In genomic region chr18:2916184-2916583, GRCh38 we compare ENCODE assay signal across 14 cellular contexts.
DNase-seq lines count a peak whose midpoint lies in the region; ATAC-seq and TF ChIP-seq lines count a peak whose summit lies in the region.
"Had no signal": no experiment of that assay in that cellular context is flagged by ENCODE, and none has a peak within 500 bp of the region (broad histone marks: within the 10 kb centered on the region; RNA-seq: fewer than 3 reads in every experiment).

No MANE protein-coding gene starts in this region.

- H3K9me3 ChIP-seq in upper lobe of right lung: no peaks in the 10 kb centered on the region

- CTCF ChIA-PET in activated naive CD4-positive, alpha-beta T cell treated with anti-CD3 and anti-CD28 coated beads for 36 hours (lab: Charles Lee): interaction anchor here (1.3 to 3.9 kb wide), 5 partner anchors 9 to 330 kb away, joined by 5 to 12 read pairs (median 6); partner anchors contain the start of gene MYL12A
- CTCF ChIA-PET in activated CD8-positive, alpha-beta T cell treated with anti-CD3 and anti-CD28 coated beads, Interleukin-2, amount 10 ng/mL, durations not matched to agents 7 days and 5 days (lab: Charles Lee): interaction anchor here (1.3 to 1.5 kb wide), 2 partner anchors 9 to 150 kb away, joined by 3 to 4 read pairs; no protein-coding TSS in a partner anchor

- no peak overlapping the region for H3K4me3 Mint-ChIP-seq in activated naive CD4-positive, alpha-beta T cell treated with anti-CD3 and anti-CD28 coated beads for 36 hours
- no peak overlapping the region for H3K4me3 Mint-ChIP-seq in activated CD8-positive, alpha-beta T cell treated with anti-CD3 and anti-CD28 coated beads, Interleukin-2, amount 10 ng/mL, durations not matched to agents 7 days and 5 days
- H3K4me3 Mint-ChIP-seq in activated T-helper 2 cell treated with anti-CD3 and anti-CD28 coated beads, Interferon-gamma antibody, Interleukin-2, Interleukin-4, amounts not matched to agents 10 μg/mL and 5 μg/mL and 100 μg/mL, durations not matched to agents 14 hours and 24 hours and 36 hours (ENCODE audit: low read depth): no peak overlapping the region

- peaks cover 35% of the 10 kb centered on the region for H3K36me3 Mint-ChIP-seq in activated naive CD4-positive, alpha-beta T cell treated with anti-CD3 and anti-CD28 coated beads for 36 hours (ENCODE audit: low read depth)
- H3K36me3 Mint-ChIP-seq in activated CD8-positive, alpha-beta T cell treated with anti-CD3 and anti-CD28 coated beads, Interleukin-2, amount 10 ng/mL, durations not matched to agents 7 days and 5 days (ENCODE audit: low read depth): peaks cover 72% of the 10 kb centered on the region
- H3K36me3 Mint-ChIP-seq in activated T-helper 2 cell treated with anti-CD3 and anti-CD28 coated beads, Interferon-gamma antibody, Interleukin-2, Interleukin-4, amounts not matched to agents 10 μg/mL and 5 μg/mL and 100 μg/mL, durations not matched to agents 14 hours and 24 hours and 36 hours (ENCODE audit: low read depth): peaks cover 81% of the 10 kb centered on the region

- intact Hi-C loops in activated naive CD4-positive, alpha-beta T cell treated with anti-CD3 and anti-CD28 coated beads for 36 hours (cut with micrococcal nuclease): no loop called here
- intact Hi-C loops in upper lobe of right lung (cut with DNase I): no loop called here
- intact Hi-C loops in activated T-helper 2 cell treated with anti-CD3 and anti-CD28 coated beads, Interferon-gamma antibody, Interleukin-2, Interleukin-4, amounts not matched to agents 10 μg/mL and 5 μg/mL and 100 μg/mL, durations not matched to agents 14 hours and 24 hours and 36 hours (cut with micrococcal nuclease): no loop called here

- peaks cover 19% of the 10 kb centered on the region for H3K4me1 ChIP-seq in upper lobe of right lung
- H3K4me1 ChIP-seq: foreskin keratinocyte had no signal

- peaks cover 18% of the 10 kb centered on the region for H3K4me1 Mint-ChIP-seq in activated naive CD4-positive, alpha-beta T cell treated with anti-CD3 and anti-CD28 coated beads for 36 hours (ENCODE audit: low read depth)
- H3K4me1 Mint-ChIP-seq in activated CD8-positive, alpha-beta T cell treated with anti-CD3 and anti-CD28 coated beads, Interleukin-2, amount 10 ng/mL, durations not matched to agents 7 days and 5 days (ENCODE audit: low read depth): peaks cover 20% of the 10 kb centered on the region
- H3K4me1 Mint-ChIP-seq in activated T-helper 2 cell treated with anti-CD3 and anti-CD28 coated beads, Interferon-gamma antibody, Interleukin-2, Interleukin-4, amounts not matched to agents 10 μg/mL and 5 μg/mL and 100 μg/mL, durations not matched to agents 14 hours and 24 hours and 36 hours (ENCODE audit: low read depth): peaks cover 16% of the 10 kb centered on the region

- DNase-seq in activated naive CD4-positive, alpha-beta T cell treated with anti-CD3 and anti-CD28 coated beads for 36 hours: no peak
- no peak for DNase-seq in activated naive CD4-positive, alpha-beta T cell (lab: John Stamatoyannopoulos, UW)
- DNase-seq in activated CD8-positive, alpha-beta T cell treated with anti-CD3 and anti-CD28 coated beads, Interleukin-2, amount 10 ng/mL, durations not matched to agents 7 days and 5 days: no peak
- peak; percentile 43 for DNase-seq in kidney tubule cell (ENCODE audit: low spot score)
- DNase-seq in upper lobe of right lung: no peak
- no peak for DNase-seq in hypothalamus (lab: John Stamatoyannopoulos, UW)
- DNase-seq in activated T-helper 2 cell treated with anti-CD3 and anti-CD28 coated beads, Interferon-gamma antibody, Interleukin-2, Interleukin-4, amounts not matched to agents 10 μg/mL and 5 μg/mL and 100 μg/mL, durations not matched to agents 14 hours and 24 hours and 36 hours (ENCODE audit: low spot score): no peak
- DNase-seq: foreskin keratinocyte; GM23248; KBM-7; left ventricle myocardium superior; OCI-M1; stimulated activated CD4-positive, alpha-beta T cell treated with anti-CD3 and anti-CD28 coated beads, Interleukin-2, amount 100 ng/mL, for 48 hours had no signal

- H3K9me3 Mint-ChIP-seq in activated naive CD4-positive, alpha-beta T cell treated with anti-CD3 and anti-CD28 coated beads for 36 hours: no peaks in the 10 kb centered on the region
- no peaks in the 10 kb centered on the region for H3K9me3 Mint-ChIP-seq in activated CD8-positive, alpha-beta T cell treated with anti-CD3 and anti-CD28 coated beads, Interleukin-2, amount 10 ng/mL, durations not matched to agents 7 days and 5 days (ENCODE audit: insufficient read depth)
- H3K9me3 Mint-ChIP-seq in activated T-helper 2 cell treated with anti-CD3 and anti-CD28 coated beads, Interferon-gamma antibody, Interleukin-2, Interleukin-4, amounts not matched to agents 10 μg/mL and 5 μg/mL and 100 μg/mL, durations not matched to agents 14 hours and 24 hours and 36 hours: no peaks in the 10 kb centered on the region

- H3K27me3 ChIP-seq in upper lobe of right lung: no peaks in the 10 kb centered on the region
- H3K27me3 ChIP-seq: foreskin keratinocyte had no signal

- no peaks in the 10 kb centered on the region for H3K27me3 Mint-ChIP-seq in activated naive CD4-positive, alpha-beta T cell treated with anti-CD3 and anti-CD28 coated beads for 36 hours (ENCODE audit: low read depth)
- H3K27me3 Mint-ChIP-seq in activated CD8-positive, alpha-beta T cell treated with anti-CD3 and anti-CD28 coated beads, Interleukin-2, amount 10 ng/mL, durations not matched to agents 7 days and 5 days (ENCODE audit: low read depth): no peaks in the 10 kb centered on the region
- no peaks in the 10 kb centered on the region for H3K27me3 Mint-ChIP-seq in activated T-helper 2 cell treated with anti-CD3 and anti-CD28 coated beads, Interferon-gamma antibody, Interleukin-2, Interleukin-4, amounts not matched to agents 10 μg/mL and 5 μg/mL and 100 μg/mL, durations not matched to agents 14 hours and 24 hours and 36 hours (ENCODE audit: low read depth)

- no peak overlapping the region for H3K4me3 ChIP-seq in upper lobe of right lung
- H3K4me3 ChIP-seq: GM23248 had no signal

- peaks cover 87% of the 10 kb centered on the region for H3K36me3 ChIP-seq in upper lobe of right lung

- H3K27ac Mint-ChIP-seq in activated naive CD4-positive, alpha-beta T cell treated with anti-CD3 and anti-CD28 coated beads for 36 hours: peak overlapping the region; percentile 58
- peak overlapping the region; percentile 58 for H3K27ac Mint-ChIP-seq in activated CD8-positive, alpha-beta T cell treated with anti-CD3 and anti-CD28 coated beads, Interleukin-2, amount 10 ng/mL, durations not matched to agents 7 days and 5 days
- no peak overlapping the region for H3K27ac Mint-ChIP-seq in activated T-helper 2 cell treated with anti-CD3 and anti-CD28 coated beads, Interferon-gamma antibody, Interleukin-2, Interleukin-4, amounts not matched to agents 10 μg/mL and 5 μg/mL and 100 μg/mL, durations not matched to agents 14 hours and 24 hours and 36 hours

- peak overlapping the region; percentile 30 for H3K27ac ChIP-seq in upper lobe of right lung
- H3K27ac ChIP-seq: foreskin keratinocyte, GM23248 had no signal

- POLR2A ChIA-PET in activated CD8-positive, alpha-beta T cell treated with anti-CD3 and anti-CD28 coated beads, Interleukin-2, amount 10 ng/mL, durations not matched to agents 7 days and 5 days (lab: Charles Lee): no interaction called here

- no peak for TF ChIP-seq CTCF in upper lobe of right lung (IDR thresholded peaks at IDR 0.05)

- ATAC-seq in activated CD8-positive, alpha-beta T cell treated with anti-CD3 and anti-CD28 coated beads, Interleukin-2, amount 10 ng/mL, durations not matched to agents 7 days and 5 days: no peak
- no peak for ATAC-seq in upper lobe of right lung
- no peak for ATAC-seq in GM18909 (IDR thresholded peaks at IDR 0.05; ENCODE audit: poor library complexity, unreplicated experiment)
- ATAC-seq: foreskin keratinocyte, left ventricle myocardium superior had no signal
